8 cellular contexts compared by ENCODE assay signal in the genomic region with DNA sequence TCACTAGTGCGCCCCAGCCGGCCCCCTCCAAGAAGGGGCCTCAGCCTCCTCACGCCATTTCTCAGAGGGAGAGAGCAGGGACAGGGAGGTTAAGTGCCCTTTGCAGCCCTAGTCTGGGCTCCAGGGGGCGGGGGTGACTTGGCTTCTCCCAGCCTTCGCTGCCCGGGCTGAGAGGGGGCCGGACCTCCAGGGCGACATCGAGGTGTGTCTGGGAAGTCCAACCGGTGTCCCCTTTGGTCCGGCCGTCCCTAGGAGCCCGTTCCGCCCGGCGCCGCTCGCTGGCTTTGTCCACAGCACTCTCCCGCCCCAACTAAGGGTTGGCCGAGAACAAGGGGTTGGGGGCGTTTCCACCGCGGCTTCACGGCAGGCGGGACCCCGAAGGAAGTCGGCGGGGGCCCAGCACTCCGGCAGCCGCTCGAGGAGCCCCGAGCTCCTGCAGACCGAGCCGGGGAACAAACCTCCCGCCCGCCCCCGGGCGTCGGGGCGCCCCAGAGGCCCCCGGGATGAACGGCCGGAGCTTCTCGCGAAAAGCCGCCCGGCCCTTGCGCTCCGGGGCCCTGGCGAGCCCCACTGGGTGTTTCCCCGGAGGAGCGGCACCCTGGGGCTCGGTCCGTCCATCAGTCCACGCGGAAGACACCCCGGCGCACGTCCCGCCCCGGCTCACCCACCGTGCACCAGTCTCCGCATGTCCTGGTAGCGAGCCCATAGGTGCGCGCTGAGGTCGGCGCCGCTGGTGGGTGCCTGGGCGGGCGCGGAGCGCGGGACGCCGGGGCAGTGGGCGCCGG. TPM values are rescaled to one million over a fixed set of nuclear protein-coding genes. Genes with fewer than 3 reads are reported as not detected.
DNase-seq lines count a peak whose midpoint lies in the region; ATAC-seq, FAIRE-seq and TF ChIP-seq lines count a peak whose summit lies in the region.

No MANE protein-coding gene starts in this region.

- TF ChIP-seq RAD21 in GM12878 (IDR thresholded peaks at IDR 0.05; ENCODE audit: insufficient read depth, low read depth, low read length) = no peak

- TF ChIP-seq POLR2A in GM12878 (IDR thresholded peaks at IDR 0.05; ENCODE audit: low read depth, low read length) = peak; percentile 66

- 0% methylated on average over 62 of the region's 78 CpGs for WGBS in GM12878 (ENCODE audit: insufficient coverage, insufficient replicate concordance, low lambda C conversion rate, missing lambda C conversion rate)

- H2AFZ ChIP-seq in GM12878 (ENCODE audit: control insufficient read depth, low read depth, low read length) = peak overlapping the region; percentile 67

- no peak for TF ChIP-seq CTCF in GM12878 (IDR thresholded peaks at IDR 0.05 in 2 of 3, conservative IDR thresholded peaks at IDR 0.05 in 1 of 3; ENCODE audit: control insufficient read depth in 2 of 3, extremely low read depth in 1 of 3, insufficient read depth in 1 of 3, low read depth in 3 of 3, low read length in 3 of 3)

- H3K79me2 ChIP-seq in GM12878 (ENCODE audit: control insufficient read depth, insufficient read depth, low read length) = peaks cover 44% of the 10 kb centered on the region

- no peaks in the 10 kb centered on the region for H3K9me3 ChIP-seq in GM12878 (replicated peaks; ENCODE audit: control insufficient read depth, insufficient read depth, low read length)

- TF ChIP-seq EP300 in GM12878 (IDR thresholded peaks at IDR 0.05; ENCODE audit: borderline replicate concordance in 1 of 2, control insufficient read depth in 1 of 2, low read depth in 2 of 2, low read length in 2 of 2) = no peak

- peak overlapping the region; percentile 92 for H3K4me2 ChIP-seq in GM12878 (ENCODE audit: control insufficient read depth, insufficient read depth)

- CTCF ChIA-PET in GM12878 (lab: Yijun Ruan, JAX) = no interaction called here

- POLR2A ChIA-PET in GM12878 (lab: Charles Lee) = interaction anchor here (1.0 kb wide), 2 partner anchors 10 to 26 kb away, joined by 3 read pairs; no protein-coding TSS in a partner anchor

- peaks cover 13% of the 10 kb centered on the region for H3K4me1 ChIP-seq in GM12878 (ENCODE audit: control insufficient read depth, insufficient read depth, low read length)

- no peaks in the 10 kb centered on the region for H4K20me1 ChIP-seq in GM12878 (ENCODE audit: control insufficient read depth, insufficient read depth)

- H3K27me3 ChIP-seq in GM12878 (replicated peaks in 1 of 2; ENCODE audit: control insufficient read depth in 2 of 2, insufficient read depth in 2 of 2, low read length in 1 of 2) = no peaks in the 10 kb centered on the region

- H3K36me3 ChIP-seq in GM12878 (ENCODE audit: control insufficient read depth in 2 of 2, insufficient read depth in 2 of 2, low read length in 1 of 2) = peaks cover 0 to 4% of the 10 kb centered on the region in 2 experiments; a peak in 2 of 4 replicates

- peak; percentile 5 for ATAC-seq in GM18502 (IDR thresholded peaks at IDR 0.05; ENCODE audit: poor library complexity, unreplicated experiment)
- ATAC-seq in GM12878 = peak; percentile 3
- ATAC-seq in GM18873 (IDR thresholded peaks at IDR 0.05; ENCODE audit: low FRiP score, unreplicated experiment) = no peak
- ATAC-seq in GM19395 (IDR thresholded peaks at IDR 0.05; ENCODE audit: unreplicated experiment) = no peak

- SMC1A ChIA-PET in GM12878 (lab: Charles Lee; ENCODE audit: uncharacterized antibody, unreplicated experiment) = no interaction called here

- FAIRE-seq in GM12878 (lab: Jason Lieb, UNC) = no peak

- peak overlapping the region; percentile 74 for H3K9ac ChIP-seq in GM12878 (ENCODE audit: control insufficient read depth, insufficient read depth, low read length)

- H3K27ac ChIP-seq in GM12878 (ENCODE audit: control insufficient read depth, insufficient read depth) = peak overlapping the region; percentile 36

- H3K4me3 ChIP-seq in GM12878 = peak overlapping the region; percentile 81

- no TSS peak for BruUV-seq in GM12878 (replicated peaks; lab: Mats Ljungman, UMichigan)

- intact Hi-C loops in GM12878 (cut with micrococcal nuclease; ENCODE audit: unreplicated experiment) = no loop called here

- DNase-seq in NAMALWA (ENCODE audit: low spot score) = peak; percentile 12
- DNase-seq in GM12878 (ENCODE audit: low read depth, low spot score) = no peak
- peak; percentile 66 for DNase-seq in iPS-NIHi11 (ENCODE audit: low spot score)
- peak; percentile 33 to 45 for DNase-seq in stimulated activated CD4-positive, alpha-beta T cell treated with anti-CD3 and anti-CD28 coated beads, Interleukin-2, amount 100 ng/mL, for 24 hours
- DNase-seq in NCI-H510A (lab: John Stamatoyannopoulos, UW) = no peak

- in situ Hi-C loops in GM12878 (cut with MboI) = no loop called here

- RAD21 ChIA-PET in GM12878 (lab: Charles Lee; ENCODE audit: unreplicated experiment) = no interaction called here

TF ChIP-seq in GM12878, 131 proteins besides CTCF, POLR2A, EP300 and RAD21 (continues in another document):
- TF ChIP-seq RFX5 (IDR thresholded peaks at IDR 0.05; ENCODE audit: low read depth, low read length) = no peak
- TF ChIP-seq BMI1 (IDR thresholded peaks at IDR 0.05; ENCODE audit: borderline replicate concordance) = no peak
- no peak for TF ChIP-seq SPI1 (IDR thresholded peaks at IDR 0.05; ENCODE audit: borderline replicate concordance, insufficient read depth, low read depth, low read length)
- TF ChIP-seq ETV6 (conservative IDR thresholded peaks at IDR 0.05 in 1 of 2, IDR thresholded peaks at IDR 0.05 in 1 of 2; ENCODE audit: borderline replicate concordance in 1 of 2, low read depth in 1 of 2) = no peak

RNA-seq across cellular contexts. Expression of a gene that starts 0.6 kb away (rescaled TPM):
- 28.6 and 34.5 TPM in 2 replicates for total RNA-seq in GM12878 (2013; cell fraction: nucleolus; rRNA removed)
- total RNA-seq in GM12878 (2014; rRNA removed) = 79.6 and 107 TPM in 2 replicates
- total RNA-seq in GM12878 (2014; rRNA removed; fragmentation: Illumina TruSeq; extraction: Trizol) = 48.6 and 58.3 TPM in 2 replicates
- 122 and 135 TPM in 2 replicates for total RNA-seq in GM12878 (2021)
- 35.3 TPM for polyA plus RNA-seq in GM12878 (2011; ENCODE audit: low read depth)
- polyA plus RNA-seq in GM12878 (2011; rRNA removed) = 43.2 and 75.3 TPM in 2 replicates
- polyA plus RNA-seq in GM12878 (2011; cell fraction: cytosol; rRNA removed) = 68.9 and 95.2 TPM in 2 replicates
- 199 and 214 TPM in 2 replicates for polyA plus RNA-seq in GM12878 (2011; cell fraction: nucleus; rRNA removed)
- polyA plus RNA-seq in GM12878 (2012) = 80.0 and 87.5 TPM in 2 replicates
- polyA plus RNA-seq in GM12878 (2014; fragmentation: Illumina TruSeq; extraction: Trizol) = 77.0 and 80.3 TPM in 2 replicates
- polyA plus RNA-seq in GM12878 (2014; fragmentation: Nextera tagmentation; extraction: Ambion mirVana) = 10 to 100 TPM; 21.6 to 34.8 TPM
- 130 and 144 TPM in 2 replicates for polyA plus RNA-seq in GM12878 (2014; rRNA removed)
- 10 to 100 TPM; 32.1 to 51.0 TPM for polyA plus RNA-seq in GM12878 (2016; fragmentation: Nextera tagmentation; extraction: Ambion mirVana)
- polyA minus RNA-seq in GM12878 (2011; rRNA and poly(A)+ RNA removed) = 53.0 and 67.6 TPM in 2 replicates
- 23.5 and 26.6 TPM in 2 replicates for polyA minus RNA-seq in GM12878 (2011; cell fraction: cytosol; rRNA and poly(A)+ RNA removed)
- polyA minus RNA-seq in GM12878 (2011; cell fraction: nucleus; rRNA and poly(A)+ RNA removed) = 30.9 and 54.3 TPM in 2 replicates

RNA-seq across cellular contexts. Expression of a gene that starts 3.4 kb away (rescaled TPM):
- 13.7 and 16.2 TPM in 2 replicates for total RNA-seq in GM12878 (2013; cell fraction: nucleolus; rRNA removed)
- total RNA-seq in GM12878 (2014; rRNA removed) = 11.8 and 20.8 TPM in 2 replicates
- total RNA-seq in GM12878 (2014; rRNA removed; fragmentation: Illumina TruSeq; extraction: Trizol) = 20.6 and 28.0 TPM in 2 replicates
- total RNA-seq in GM12878 (2021) = 26.2 and 27.0 TPM in 2 replicates
- polyA plus RNA-seq in GM12878 (2011; ENCODE audit: low read depth) = 0.71 TPM
- polyA plus RNA-seq in GM12878 (2011; rRNA removed) = 13.5 and 15.1 TPM in 2 replicates
- polyA plus RNA-seq in GM12878 (2011; cell fraction: cytosol; rRNA removed) = 5.5 and 37.3 TPM in 2 replicates
- 18.7 and 21.9 TPM in 2 replicates for polyA plus RNA-seq in GM12878 (2011; cell fraction: nucleus; rRNA removed)
- polyA plus RNA-seq in GM12878 (2012) = 32.2 and 72.8 TPM in 2 replicates
- polyA plus RNA-seq in GM12878 (2014; fragmentation: Illumina TruSeq; extraction: Trizol) = 4.0 and 18.3 TPM in 2 replicates
- 10 to 100 TPM; 38.4 to 56.8 TPM for polyA plus RNA-seq in GM12878 (2014; fragmentation: Nextera tagmentation; extraction: Ambion mirVana)
- 28.1 and 38.5 TPM in 2 replicates for polyA plus RNA-seq in GM12878 (2014; rRNA removed)
- 10 to 100 TPM; 69.1 to 84.8 TPM for polyA plus RNA-seq in GM12878 (2016; fragmentation: Nextera tagmentation; extraction: Ambion mirVana)
- 8.0 and 8.6 TPM in 2 replicates for polyA minus RNA-seq in GM12878 (2011; rRNA and poly(A)+ RNA removed)
- polyA minus RNA-seq in GM12878 (2011; cell fraction: cytosol; rRNA and poly(A)+ RNA removed) = 1.5 and 4.3 TPM in 2 replicates
- 9.8 and 12.5 TPM in 2 replicates for polyA minus RNA-seq in GM12878 (2011; cell fraction: nucleus; rRNA and poly(A)+ RNA removed)

RNA-seq across cellular contexts. Expression of a gene that starts 37.9 kb away (rescaled TPM):
- total RNA-seq in GM12878 (2013; cell fraction: nucleolus; rRNA removed) = 0.22 and 0.23 TPM in 2 replicates
- not detected in 2 replicates for total RNA-seq in GM12878 (2014; rRNA removed)
- total RNA-seq in GM12878 (2014; rRNA removed; fragmentation: Illumina TruSeq; extraction: Trizol) = not detected in 2 replicates
- total RNA-seq in GM12878 (2021) = 0.35 and 0.46 TPM in 2 replicates
- not detected for polyA plus RNA-seq in GM12878 (2011; ENCODE audit: low read depth)
- polyA plus RNA-seq in GM12878 (2011; rRNA removed) = not detected in 2 replicates
- polyA plus RNA-seq in GM12878 (2011; cell fraction: cytosol; rRNA removed) = 0.02 TPM in 1 of 2 replicates, not detected in the other
- polyA plus RNA-seq in GM12878 (2011; cell fraction: nucleus; rRNA removed) = 0.13 and 0.42 TPM in 2 replicates
- polyA plus RNA-seq in GM12878 (2012) = 0.11 TPM in 1 of 2 replicates, not detected in the other
- polyA plus RNA-seq in GM12878 (2014; fragmentation: Illumina TruSeq; extraction: Trizol) = not detected in 2 replicates
- not detected for polyA plus RNA-seq in GM12878 (2014; fragmentation: Nextera tagmentation; extraction: Ambion mirVana)
- not detected in 2 replicates for polyA plus RNA-seq in GM12878 (2014; rRNA removed)
- polyA plus RNA-seq in GM12878 (2016; fragmentation: Nextera tagmentation; extraction: Ambion mirVana) = not detected
- 0.15 TPM in 1 of 2 replicates, not detected in the other for polyA minus RNA-seq in GM12878 (2011; rRNA and poly(A)+ RNA removed)
- polyA minus RNA-seq in GM12878 (2011; cell fraction: cytosol; rRNA and poly(A)+ RNA removed) = not detected in 2 replicates
- 0.10 TPM in 1 of 2 replicates, not detected in the other for polyA minus RNA-seq in GM12878 (2011; cell fraction: nucleus; rRNA and poly(A)+ RNA removed)

Comparison
In these comparisons a context has a peak if more than half of its experiments do, and no peak if none do; other contexts are left out.
1. ATAC-seq: peak in GM18502 (single experiment) and GM12878 (single experiment); none in GM18873 (single experiment) and GM19395 (single experiment).
2. DNase-seq: peak in NAMALWA (single experiment), iPS-NIHi11 (single experiment) and stimulated activated CD4-positive, alpha-beta T cell treated with anti-CD3 and anti-CD28 coated beads, Interleukin-2, amount 100 ng/mL, for 24 hours (2 of 2); none in GM12878 (single experiment) and NCI-H510A (single experiment).